In genomic region chr4:89598602-89599001, GRCh38 we compare ENCODE assay signal across 1 cellular context.
TF ChIP-seq lines count a peak whose summit lies in the region.

No MANE protein-coding gene starts in this region.

TF ChIP-seq in GM12878, 131 proteins besides CTCF, POLR2A, EP300 and RAD21 (continued from another document):
- TF ChIP-seq ZNF687 (IDR thresholded peaks at IDR 0.05) (no peak), CUX1 (IDR thresholded peaks at IDR 0.05; ENCODE audit: insufficient replicate concordance, low read depth, low read length) (no peak), EED (IDR thresholded peaks at IDR 0.05; ENCODE audit: low read depth) (no peak)
